Comparison of ENCODE assay signal across 8 cellular contexts in genomic region chr5:179793470-179794139, GRCh38. TPM values are rescaled to one million over a fixed set of nuclear protein-coding genes. Genes with fewer than 3 reads are reported as not detected.
DNase-seq lines count a peak whose midpoint lies in the region; TF ChIP-seq lines count a peak whose summit lies in the region.

Gene LTC4S, plus strand, starts transcription at chr5:179793986. Its CDS starts 95 bp downstream, at chr5:179794081.

- DNase-seq in KG1 (lab: John Stamatoyannopoulos, UW) (peak; percentile 72), fibroblast of villous mesenchyme (ENCODE audit: low read depth) (peak; percentile 23), osteoblast (ENCODE audit: insufficient read length, low spot score, missing footprints) (peak; percentile 97), NCI-H2227 treated with DMSO at 0.1 percent for 48 hours (lab: John Stamatoyannopoulos, UW) (no peak), SIG-M5 treated with dmso at 0.1 percent for 504 hours (lab: John Stamatoyannopoulos, UW; ENCODE audit: unreplicated experiment) (no peak), GM19240 (ENCODE audit: insufficient read length, low spot score) (no peak)
- DNase-seq in activated T-helper 2 cell treated with anti-CD3 and anti-CD28 coated beads, Interferon-gamma antibody, Interleukin-2, Interleukin-4, amounts not matched to agents 10 μg/mL and 5 μg/mL and 100 μg/mL, durations not matched to agents 14 hours and 24 hours and 36 hours (ENCODE audit: low spot score), result no peak

- no peak within 1 kb of the TSS for H3K4me3 ChIP-seq in fibroblast of villous mesenchyme (ENCODE audit: low read depth, low read length)
- peak within 1 kb of the TSS; percentile 30 for H3K4me3 ChIP-seq in osteoblast (ENCODE audit: insufficient read depth, low read length)

- no peaks in the 10 kb centered on the region for H3K9me3 Mint-ChIP-seq in activated T-helper 2 cell treated with anti-CD3 and anti-CD28 coated beads, Interferon-gamma antibody, Interleukin-2, Interleukin-4, amounts not matched to agents 10 μg/mL and 5 μg/mL and 100 μg/mL, durations not matched to agents 14 hours and 24 hours and 36 hours

- peaks cover 12% of the 10 kb centered on the region for H3K36me3 ChIP-seq in osteoblast (ENCODE audit: insufficient read depth, low read length)

- no peaks in the 10 kb centered on the region for H4K20me1 ChIP-seq in osteoblast (ENCODE audit: insufficient read depth, low read length)

- no peaks in the 10 kb centered on the region for H3K27me3 ChIP-seq in osteoblast (ENCODE audit: insufficient read depth, low read length)

- no peaks in the 10 kb centered on the region for H3K9me3 ChIP-seq in osteoblast (ENCODE audit: low read depth, low read length)

- no peak for TF ChIP-seq CTCF in C4-2B (conservative IDR thresholded peaks at IDR 0.05)
- TF ChIP-seq CTCF in fibroblast of villous mesenchyme (IDR thresholded peaks at IDR 0.05; ENCODE audit: insufficient read depth, low read depth, low read length), result no peak
- no peak for TF ChIP-seq CTCF in osteoblast (IDR thresholded peaks at IDR 0.05; ENCODE audit: extremely low read depth, low read depth, low read length)

- H3K79me2 ChIP-seq in osteoblast (ENCODE audit: insufficient read depth, low read length), result no peaks in the 10 kb centered on the region

- H3K4me1 Mint-ChIP-seq in activated T-helper 2 cell treated with anti-CD3 and anti-CD28 coated beads, Interferon-gamma antibody, Interleukin-2, Interleukin-4, amounts not matched to agents 10 μg/mL and 5 μg/mL and 100 μg/mL, durations not matched to agents 14 hours and 24 hours and 36 hours (ENCODE audit: low read depth), result peaks cover 9% of the 10 kb centered on the region

- H3K27me3 Mint-ChIP-seq in activated T-helper 2 cell treated with anti-CD3 and anti-CD28 coated beads, Interferon-gamma antibody, Interleukin-2, Interleukin-4, amounts not matched to agents 10 μg/mL and 5 μg/mL and 100 μg/mL, durations not matched to agents 14 hours and 24 hours and 36 hours (ENCODE audit: low read depth), result no peaks in the 10 kb centered on the region

- H3K4me1 ChIP-seq in osteoblast (ENCODE audit: insufficient read depth, low read length), result peaks cover 10% of the 10 kb centered on the region

- H3K27ac ChIP-seq in C4-2B, result peak within 1 kb of the TSS; percentile 88; the same call in 1 of the 2 replicates
- H3K27ac ChIP-seq in osteoblast (ENCODE audit: low read depth, low read length), result no peak within 1 kb of the TSS

- H2AFZ ChIP-seq in osteoblast (ENCODE audit: low read length), result peak within 1 kb of the TSS; percentile 77

- peak within 1 kb of the TSS; percentile 58 for H3K4me3 Mint-ChIP-seq in activated T-helper 2 cell treated with anti-CD3 and anti-CD28 coated beads, Interferon-gamma antibody, Interleukin-2, Interleukin-4, amounts not matched to agents 10 μg/mL and 5 μg/mL and 100 μg/mL, durations not matched to agents 14 hours and 24 hours and 36 hours (ENCODE audit: low read depth)

- peak within 1 kb of the TSS; percentile 57 for H3K4me2 ChIP-seq in osteoblast (ENCODE audit: insufficient read depth, low read length)

- intact Hi-C loops in activated T-helper 2 cell treated with anti-CD3 and anti-CD28 coated beads, Interferon-gamma antibody, Interleukin-2, Interleukin-4, amounts not matched to agents 10 μg/mL and 5 μg/mL and 100 μg/mL, durations not matched to agents 14 hours and 24 hours and 36 hours (cut with micrococcal nuclease), result no loop called here

- H3K36me3 Mint-ChIP-seq in activated T-helper 2 cell treated with anti-CD3 and anti-CD28 coated beads, Interferon-gamma antibody, Interleukin-2, Interleukin-4, amounts not matched to agents 10 μg/mL and 5 μg/mL and 100 μg/mL, durations not matched to agents 14 hours and 24 hours and 36 hours (ENCODE audit: low read depth), result peaks cover 9% of the 10 kb centered on the region

- H3K27ac Mint-ChIP-seq in activated T-helper 2 cell treated with anti-CD3 and anti-CD28 coated beads, Interferon-gamma antibody, Interleukin-2, Interleukin-4, amounts not matched to agents 10 μg/mL and 5 μg/mL and 100 μg/mL, durations not matched to agents 14 hours and 24 hours and 36 hours, result no peak within 1 kb of the TSS

RNA-seq across cellular contexts. Expression of gene LTC4S, which starts in this region (rescaled TPM):
- 0.62 and 3.2 TPM in 2 replicates for total RNA-seq in activated T-helper 2 cell treated with anti-CD3 and anti-CD28 coated beads, Interferon-gamma antibody, Interleukin-2, Interleukin-4, amounts not matched to agents 10 μg/mL and 5 μg/mL and 100 μg/mL, durations not matched to agents 14 hours and 24 hours and 36 hours
- total RNA-seq in fibroblast of villous mesenchyme (0.43 TPM in 1 of 2 replicates, not detected in the other), osteoblast (1.4 and 1.5 TPM in 2 replicates)

Comparison
In these comparisons a context has a peak if more than half of its experiments do, and no peak if none do; other contexts are left out.
1. Peak in DNase-seq in fibroblast of villous mesenchyme; RNA of the gene not detected or under 1 TPM.
2. DNase-seq: peak in KG1 (single experiment) and osteoblast (single experiment); none in activated T-helper 2 cell treated with anti-CD3 and anti-CD28 coated beads, Interferon-gamma antibody, Interleukin-2, Interleukin-4, amounts not matched to agents 10 μg/mL and 5 μg/mL and 100 μg/mL, durations not matched to agents 14 hours and 24 hours and 36 hours (single experiment), NCI-H2227 treated with DMSO at 0.1 percent for 48 hours (single experiment), SIG-M5 treated with dmso at 0.1 percent for 504 hours (single experiment) and GM19240 (single experiment).